In the genomic region with DNA sequence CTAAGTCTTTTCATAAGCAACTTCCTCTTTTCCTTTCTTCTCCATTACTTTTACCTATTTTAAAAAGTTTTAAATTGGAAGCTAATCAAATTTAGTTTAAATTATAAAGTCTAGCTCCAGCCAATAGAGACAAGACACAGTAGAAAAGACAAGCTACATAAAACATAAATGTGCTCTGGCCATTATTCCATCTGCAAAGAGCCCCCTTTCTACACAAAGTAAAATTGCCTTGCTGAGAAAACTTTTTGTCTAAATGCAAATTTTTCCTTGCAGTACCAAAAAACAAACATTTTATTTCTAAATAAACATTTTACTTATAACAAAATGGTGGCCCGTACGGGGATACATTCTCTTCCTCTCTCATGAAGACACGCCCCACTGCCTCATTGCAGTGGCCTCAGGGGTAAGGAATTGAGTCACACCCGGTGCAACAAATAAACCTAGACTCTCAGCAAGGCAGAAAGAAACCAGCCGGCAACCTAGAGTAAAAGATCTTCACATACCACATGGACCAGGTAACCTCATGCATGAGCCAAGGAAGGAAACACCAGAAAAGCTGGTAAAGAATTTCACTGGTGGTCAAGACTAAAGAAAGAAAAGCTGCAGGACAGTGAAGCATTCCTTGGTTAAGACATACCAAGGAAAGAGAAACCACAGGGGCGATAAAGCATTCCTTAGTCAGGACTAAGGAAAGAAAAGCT, we compare ENCODE assay signal across 1 cellular context.
TF ChIP-seq lines count a peak whose summit lies in the region.

No MANE protein-coding gene starts in this region.

TF ChIP-seq in GM23338, 12 proteins besides CTCF, POLR2A, EP300 and RAD21 (continued from another document):
- TF ChIP-seq, protein P1, sequence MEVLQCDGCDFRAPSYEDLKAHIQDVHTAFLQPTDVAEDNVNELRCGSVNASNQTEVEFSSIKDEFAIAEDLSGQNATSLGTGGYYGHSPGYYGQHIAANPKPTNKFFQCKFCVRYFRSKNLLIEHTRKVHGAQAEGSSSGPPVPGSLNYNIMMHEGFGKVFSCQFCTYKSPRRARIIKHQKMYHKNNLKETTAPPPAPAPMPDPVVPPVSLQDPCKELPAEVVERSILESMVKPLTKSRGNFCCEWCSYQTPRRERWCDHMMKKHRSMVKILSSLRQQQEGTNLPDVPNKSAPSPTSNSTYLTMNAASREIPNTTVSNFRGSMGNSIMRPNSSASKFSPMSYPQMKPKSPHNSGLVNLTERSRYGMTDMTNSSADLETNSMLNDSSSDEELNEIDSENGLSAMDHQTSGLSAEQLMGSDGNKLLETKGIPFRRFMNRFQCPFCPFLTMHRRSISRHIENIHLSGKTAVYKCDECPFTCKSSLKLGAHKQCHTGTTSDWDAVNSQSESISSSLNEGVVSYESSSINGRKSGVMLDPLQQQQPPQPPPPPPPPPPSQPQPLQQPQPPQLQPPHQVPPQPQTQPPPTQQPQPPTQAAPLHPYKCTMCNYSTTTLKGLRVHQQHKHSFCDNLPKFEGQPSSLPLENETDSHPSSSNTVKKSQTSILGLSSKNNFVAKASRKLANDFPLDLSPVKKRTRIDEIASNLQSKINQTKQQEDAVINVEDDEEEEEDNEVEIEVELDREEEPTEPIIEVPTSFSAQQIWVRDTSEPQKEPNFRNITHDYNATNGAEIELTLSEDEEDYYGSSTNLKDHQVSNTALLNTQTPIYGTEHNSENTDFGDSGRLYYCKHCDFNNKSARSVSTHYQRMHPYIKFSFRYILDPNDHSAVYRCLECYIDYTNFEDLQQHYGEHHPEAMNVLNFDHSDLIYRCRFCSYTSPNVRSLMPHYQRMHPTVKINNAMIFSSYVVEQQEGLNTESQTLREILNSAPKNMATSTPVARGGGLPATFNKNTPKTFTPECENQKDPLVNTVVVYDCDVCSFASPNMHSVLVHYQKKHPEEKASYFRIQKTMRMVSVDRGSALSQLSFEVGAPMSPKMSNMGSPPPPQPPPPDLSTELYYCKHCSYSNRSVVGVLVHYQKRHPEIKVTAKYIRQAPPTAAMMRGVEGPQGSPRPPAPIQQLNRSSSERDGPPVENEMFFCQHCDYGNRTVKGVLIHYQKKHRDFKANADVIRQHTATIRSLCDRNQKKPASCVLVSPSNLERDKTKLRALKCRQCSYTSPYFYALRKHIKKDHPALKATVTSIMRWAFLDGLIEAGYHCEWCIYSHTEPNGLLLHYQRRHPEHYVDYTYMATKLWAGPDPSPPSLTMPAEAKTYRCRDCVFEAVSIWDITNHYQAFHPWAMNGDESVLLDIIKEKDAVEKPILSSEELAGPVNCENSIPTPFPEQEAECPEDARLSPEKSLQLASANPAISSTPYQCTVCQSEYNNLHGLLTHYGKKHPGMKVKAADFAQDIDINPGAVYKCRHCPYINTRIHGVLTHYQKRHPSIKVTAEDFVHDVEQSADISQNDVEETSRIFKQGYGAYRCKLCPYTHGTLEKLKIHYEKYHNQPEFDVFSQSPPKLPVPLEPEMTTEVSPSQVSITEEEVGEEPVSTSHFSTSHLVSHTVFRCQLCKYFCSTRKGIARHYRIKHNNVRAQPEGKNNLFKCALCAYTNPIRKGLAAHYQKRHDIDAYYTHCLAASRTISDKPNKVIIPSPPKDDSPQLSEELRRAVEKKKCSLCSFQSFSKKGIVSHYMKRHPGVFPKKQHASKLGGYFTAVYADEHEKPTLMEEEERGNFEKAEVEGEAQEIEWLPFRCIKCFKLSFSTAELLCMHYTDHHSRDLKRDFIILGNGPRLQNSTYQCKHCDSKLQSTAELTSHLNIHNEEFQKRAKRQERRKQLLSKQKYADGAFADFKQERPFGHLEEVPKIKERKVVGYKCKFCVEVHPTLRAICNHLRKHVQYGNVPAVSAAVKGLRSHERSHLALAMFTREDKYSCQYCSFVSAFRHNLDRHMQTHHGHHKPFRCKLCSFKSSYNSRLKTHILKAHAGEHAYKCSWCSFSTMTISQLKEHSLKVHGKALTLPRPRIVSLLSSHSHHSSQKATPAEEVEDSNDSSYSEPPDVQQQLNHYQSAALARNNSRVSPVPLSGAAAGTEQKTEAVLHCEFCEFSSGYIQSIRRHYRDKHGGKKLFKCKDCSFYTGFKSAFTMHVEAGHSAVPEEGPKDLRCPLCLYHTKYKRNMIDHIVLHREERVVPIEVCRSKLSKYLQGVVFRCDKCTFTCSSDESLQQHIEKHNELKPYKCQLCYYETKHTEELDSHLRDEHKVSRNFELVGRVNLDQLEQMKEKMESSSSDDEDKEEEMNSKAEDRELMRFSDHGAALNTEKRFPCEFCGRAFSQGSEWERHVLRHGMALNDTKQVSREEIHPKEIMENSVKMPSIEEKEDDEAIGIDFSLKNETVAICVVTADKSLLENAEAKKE (CRISPR knock-in tag; IDR thresholded peaks at IDR 0.05) = no peak
- no peak for TF ChIP-seq NANOG (IDR thresholded peaks at IDR 0.05; ENCODE audit: borderline replicate concordance)
- no peak for TF ChIP-seq CREB1 (CRISPR knock-in tag; IDR thresholded peaks at IDR 0.05; ENCODE audit: low read depth)
- no peak for TF ChIP-seq STAT1 (IDR thresholded peaks at IDR 0.05; ENCODE audit: unreplicated experiment)
- TF ChIP-seq, protein P2, sequence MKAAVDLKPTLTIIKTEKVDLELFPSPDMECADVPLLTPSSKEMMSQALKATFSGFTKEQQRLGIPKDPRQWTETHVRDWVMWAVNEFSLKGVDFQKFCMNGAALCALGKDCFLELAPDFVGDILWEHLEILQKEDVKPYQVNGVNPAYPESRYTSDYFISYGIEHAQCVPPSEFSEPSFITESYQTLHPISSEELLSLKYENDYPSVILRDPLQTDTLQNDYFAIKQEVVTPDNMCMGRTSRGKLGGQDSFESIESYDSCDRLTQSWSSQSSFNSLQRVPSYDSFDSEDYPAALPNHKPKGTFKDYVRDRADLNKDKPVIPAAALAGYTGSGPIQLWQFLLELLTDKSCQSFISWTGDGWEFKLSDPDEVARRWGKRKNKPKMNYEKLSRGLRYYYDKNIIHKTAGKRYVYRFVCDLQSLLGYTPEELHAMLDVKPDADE (IDR thresholded peaks at IDR 0.05) = no peak
- no peak for TF ChIP-seq EZH2 (IDR thresholded peaks at IDR 0.05; ENCODE audit: low read depth, unreplicated experiment)
- no peak for TF ChIP-seq ZNF331 (CRISPR knock-in tag; IDR thresholded peaks at IDR 0.05; ENCODE audit: low read depth)
- TF ChIP-seq, protein P3, sequence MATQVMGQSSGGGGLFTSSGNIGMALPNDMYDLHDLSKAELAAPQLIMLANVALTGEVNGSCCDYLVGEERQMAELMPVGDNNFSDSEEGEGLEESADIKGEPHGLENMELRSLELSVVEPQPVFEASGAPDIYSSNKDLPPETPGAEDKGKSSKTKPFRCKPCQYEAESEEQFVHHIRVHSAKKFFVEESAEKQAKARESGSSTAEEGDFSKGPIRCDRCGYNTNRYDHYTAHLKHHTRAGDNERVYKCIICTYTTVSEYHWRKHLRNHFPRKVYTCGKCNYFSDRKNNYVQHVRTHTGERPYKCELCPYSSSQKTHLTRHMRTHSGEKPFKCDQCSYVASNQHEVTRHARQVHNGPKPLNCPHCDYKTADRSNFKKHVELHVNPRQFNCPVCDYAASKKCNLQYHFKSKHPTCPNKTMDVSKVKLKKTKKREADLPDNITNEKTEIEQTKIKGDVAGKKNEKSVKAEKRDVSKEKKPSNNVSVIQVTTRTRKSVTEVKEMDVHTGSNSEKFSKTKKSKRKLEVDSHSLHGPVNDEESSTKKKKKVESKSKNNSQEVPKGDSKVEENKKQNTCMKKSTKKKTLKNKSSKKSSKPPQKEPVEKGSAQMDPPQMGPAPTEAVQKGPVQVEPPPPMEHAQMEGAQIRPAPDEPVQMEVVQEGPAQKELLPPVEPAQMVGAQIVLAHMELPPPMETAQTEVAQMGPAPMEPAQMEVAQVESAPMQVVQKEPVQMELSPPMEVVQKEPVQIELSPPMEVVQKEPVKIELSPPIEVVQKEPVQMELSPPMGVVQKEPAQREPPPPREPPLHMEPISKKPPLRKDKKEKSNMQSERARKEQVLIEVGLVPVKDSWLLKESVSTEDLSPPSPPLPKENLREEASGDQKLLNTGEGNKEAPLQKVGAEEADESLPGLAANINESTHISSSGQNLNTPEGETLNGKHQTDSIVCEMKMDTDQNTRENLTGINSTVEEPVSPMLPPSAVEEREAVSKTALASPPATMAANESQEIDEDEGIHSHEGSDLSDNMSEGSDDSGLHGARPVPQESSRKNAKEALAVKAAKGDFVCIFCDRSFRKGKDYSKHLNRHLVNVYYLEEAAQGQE (IDR thresholded peaks at IDR 0.05; ENCODE audit: unreplicated experiment) = no peak
- TF ChIP-seq POLR2AphosphoS5 (IDR thresholded peaks at IDR 0.05; ENCODE audit: low read depth) = no peak
- TF ChIP-seq JUNB (IDR thresholded peaks at IDR 0.05; ENCODE audit: unreplicated experiment) = no peak
TF ChIP-seq in GM23338: peak in this region for 0.
